Comparison of ENCODE assay signal across 21 cellular contexts in the genomic region with DNA sequence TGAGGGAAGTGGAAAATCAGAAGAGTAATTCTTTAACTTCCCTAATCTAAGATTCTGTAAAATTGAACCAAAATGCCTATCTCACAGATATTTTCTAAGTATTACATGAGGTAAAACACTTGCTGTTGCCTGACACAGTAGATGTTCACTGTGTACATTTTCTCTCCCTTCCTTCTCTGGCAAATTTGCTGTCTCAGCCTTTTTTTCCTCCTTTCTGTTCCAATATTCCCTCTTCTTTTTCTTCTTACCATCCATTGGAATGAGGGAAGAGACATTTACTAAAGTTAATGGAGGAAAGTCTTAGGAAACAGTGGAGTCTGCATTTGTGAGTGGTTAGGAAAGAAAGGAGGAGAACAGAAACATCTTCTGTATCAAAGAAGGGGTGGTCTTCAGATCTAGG.
DNase-seq lines count a peak whose midpoint lies in the region; ATAC-seq, FAIRE-seq and TF ChIP-seq lines count a peak whose summit lies in the region.
"Had no signal": no experiment of that assay in that cellular context is flagged by ENCODE, and none has a peak within 500 bp of the region (broad histone marks: within the 10 kb centered on the region; RNA-seq: fewer than 3 reads in every experiment).

No MANE protein-coding gene starts in this region.

- H2AFZ ChIP-seq in HepG2 (ENCODE audit: low read length) (no peak overlapping the region), IMR-90 (replicated peaks; ENCODE audit: low read length, poor library complexity) (no peak overlapping the region), K562 (ENCODE audit: low read depth, low read length) (no peak overlapping the region)

- H4K20me1 ChIP-seq in HepG2 (ENCODE audit: insufficient read depth, low read length) (no peaks in the 10 kb centered on the region), BLaER1 (no peaks in the 10 kb centered on the region), IMR-90 (ENCODE audit: insufficient read depth, low read length) (no peaks in the 10 kb centered on the region), K562 (replicated peaks; ENCODE audit: control insufficient read depth, insufficient read depth, low read length) (no peaks in the 10 kb centered on the region)

- BruUV-seq in HepG2 (replicated peaks; lab: Mats Ljungman, UMichigan) = no TSS peak
- no TSS peak for BruUV-seq in IMR-90 (replicated peaks; lab: Mats Ljungman, UMichigan)
- no TSS peak for BruUV-seq in K562 (replicated peaks; lab: Mats Ljungman, UMichigan)

- no peak overlapping the region for H3K56ac ChIP-seq in IMR-90 (ENCODE audit: extremely low read depth, insufficient read depth, low read length)

- CTCF ChIA-PET in HepG2 (lab: Yijun Ruan, JAX; ENCODE audit: low intra/inter-chr PET ratio, low total read pairs) (no interaction called here), IMR-90 (lab: Yijun Ruan, JAX) (no interaction called here), K562 (lab: Yijun Ruan, JAX; ENCODE audit: low intra/inter-chr PET ratio) (no interaction called here)

- no peak overlapping the region for H4K8ac ChIP-seq in IMR-90 (ENCODE audit: low read depth in 2 of 2, low read length in 2 of 2)

- H4K5ac ChIP-seq in IMR-90 (ENCODE audit: low read depth, low read length) = no peak overlapping the region

- TF ChIP-seq CTCF in HepG2 (CRISPR knock-in tag; IDR thresholded peaks at IDR 0.05) (no peak), right lobe of liver (IDR thresholded peaks at IDR 0.05) (no peak), IMR-90 (conservative IDR thresholded peaks at IDR 0.05; ENCODE audit: low read depth, low read length) (no peak), K562 (IDR thresholded peaks at IDR 0.05 in 2 of 3, conservative IDR thresholded peaks at IDR 0.05 in 1 of 3; ENCODE audit: insufficient read depth in 2 of 3, low read depth in 1 of 3, low read length in 3 of 3) (no peak), pancreas (IDR thresholded peaks at IDR 0.05) (no peak), lower lobe of right lung (IDR thresholded peaks at IDR 0.05) (no peak)

- H3K9me1 ChIP-seq in IMR-90 (ENCODE audit: insufficient read depth, low read length) (no peaks in the 10 kb centered on the region), K562 (ENCODE audit: control insufficient read depth, insufficient read depth, low read length) (no peaks in the 10 kb centered on the region)

- no peak overlapping the region for H2BK5ac ChIP-seq in IMR-90 (ENCODE audit: low read depth, low read length, poor library complexity, severe bottlenecking)

- H3K4me1 ChIP-seq in HepG2 (ENCODE audit: insufficient read depth, low read length) (no peaks in the 10 kb centered on the region), right lobe of liver (no peaks in the 10 kb centered on the region), BLaER1 (peaks cover 17% of the 10 kb centered on the region), IMR-90 (ENCODE audit: control insufficient read depth, insufficient read depth, low read length) (no peaks in the 10 kb centered on the region), K562 (replicated peaks in 1 of 2; ENCODE audit: control insufficient read depth in 2 of 2, insufficient read depth in 2 of 2, low read length in 2 of 2) (no peaks in the 10 kb centered on the region), pancreas (no peaks in the 10 kb centered on the region), lower lobe of right lung (no peaks in the 10 kb centered on the region)
- H3K4me1 ChIP-seq: Caco-2 had no signal

- ATAC-seq in HepG2 (no peak), right lobe of liver (no peak), IMR-90 (ENCODE audit: low read depth) (no peak), K562 (no peak), pancreas (no peak), lower lobe of right lung (no peak)
- ATAC-seq: CD8-positive, alpha-beta T cell had no signal

- H3K79me1 ChIP-seq in IMR-90 (ENCODE audit: low read depth in 1 of 2, low read length in 2 of 2) = no peaks in the 10 kb centered on the region

- H2AK9ac ChIP-seq in IMR-90 (replicated peaks; ENCODE audit: low read depth, low read length, poor library complexity) = no peak overlapping the region

- H3K9ac ChIP-seq in HepG2 (ENCODE audit: insufficient read depth, low read depth, low read length) (no peak overlapping the region), BLaER1 (no peak overlapping the region), IMR-90 (ENCODE audit: low read depth, low read length) (no peak overlapping the region), K562 (ENCODE audit: insufficient read depth in 1 of 2, low read depth in 2 of 2, low read length in 2 of 2) (no peak overlapping the region)

- in situ Hi-C loops in HepG2 (cut with HindIII; ENCODE audit: extremely low pct_ligation_motif_present, low pct_unique_long_range_greater_than_20kb) = no loop called here
- in situ Hi-C loops in IMR-90 (cut with MboI; ENCODE audit: low sequenced_read_pairs) = no loop called here
- in situ Hi-C loops in K562 (cut with MboI) = no loop called here

- no peaks in the 10 kb centered on the region for H3K79me2 ChIP-seq in HepG2 (ENCODE audit: insufficient read depth, low read length)
- no peaks in the 10 kb centered on the region for H3K79me2 ChIP-seq in K562 (ENCODE audit: control insufficient read depth, insufficient read depth, low read length)

- H3K9me3 ChIP-seq in HepG2 (ENCODE audit: low read length) (no peaks in the 10 kb centered on the region), right lobe of liver (no peaks in the 10 kb centered on the region), BLaER1 (no peaks in the 10 kb centered on the region), IMR-90 (ENCODE audit: control insufficient read depth, insufficient read depth, low read length) (peaks cover 2% of the 10 kb centered on the region; the same call in 1 of the 2 replicates), K562 (replicated peaks; ENCODE audit: control insufficient read depth, insufficient read depth, low read depth, low read length) (no peaks in the 10 kb centered on the region), pancreas (no peaks in the 10 kb centered on the region), lower lobe of right lung (no peaks in the 10 kb centered on the region)
- H3K9me3 ChIP-seq: Caco-2 had no signal

- TF ChIP-seq POLR2A in HepG2 (IDR thresholded peaks at IDR 0.05; ENCODE audit: insufficient read depth in 1 of 2, low read depth in 2 of 2, low read length in 2 of 2) (no peak), right lobe of liver (IDR thresholded peaks at IDR 0.05) (no peak), IMR-90 (IDR thresholded peaks at IDR 0.05; ENCODE audit: low read depth, low read length) (no peak), K562 (conservative IDR thresholded peaks at IDR 0.05) (no peak)

- H3K4ac ChIP-seq in IMR-90 (ENCODE audit: low read depth, low read length) = no peak overlapping the region

- intact Hi-C loops in HepG2 (cut with micrococcal nuclease; ENCODE audit: unreplicated experiment) (no loop called here), right lobe of liver (cut with DNase I) (no loop called here), IMR-90 (cut with micrococcal nuclease) (no loop called here), K562 (cut with micrococcal nuclease) (no loop called here), pancreas (cut with DNase I) (no loop called here), lower lobe of right lung (cut with DNase I) (no loop called here)

- H3K4me2 ChIP-seq in HepG2 (ENCODE audit: low read depth, low read length) (no peak overlapping the region), BLaER1 (peak overlapping the region; percentile 53), IMR-90 (ENCODE audit: low read depth, low read length) (no peak overlapping the region), K562 (ENCODE audit: insufficient read depth, low read length) (no peak overlapping the region)

- POLR2A ChIA-PET in HepG2 (lab: Yijun Ruan, JAX) (no interaction called here), IMR-90 (lab: Charles Lee; ENCODE audit: unreplicated experiment) (no interaction called here), K562 (lab: Yijun Ruan, JAX) (no interaction called here)

- no peak overlapping the region for H2BK20ac ChIP-seq in IMR-90 (ENCODE audit: low read depth, low read length)

- no peak overlapping the region for H3K14ac ChIP-seq in IMR-90 (replicated peaks; ENCODE audit: low read depth, low read length)

- H3K27ac ChIP-seq in HepG2 (ENCODE audit: extremely low read length, insufficient read depth, low read length) = no peak overlapping the region
- H3K27ac ChIP-seq in right lobe of liver = no peak overlapping the region
- no peak overlapping the region; the same call in 1 of the 2 replicates for H3K27ac ChIP-seq in BLaER1
- no peak overlapping the region for H3K27ac ChIP-seq in IMR-90 (ENCODE audit: insufficient read depth, low read length)
- no peak overlapping the region for H3K27ac ChIP-seq in K562 (ENCODE audit: extremely low read depth, low read depth, low read length)
- no peak overlapping the region for H3K27ac ChIP-seq in pancreas
- no peak overlapping the region for H3K27ac ChIP-seq in lower lobe of right lung
- H3K27ac ChIP-seq: C4-2B had no signal

- no peak overlapping the region for H4K91ac ChIP-seq in IMR-90 (ENCODE audit: insufficient read depth, low read depth, low read length)

- no peak overlapping the region for H3K18ac ChIP-seq in IMR-90 (ENCODE audit: low read depth, low read length)

- TF ChIP-seq EP300 in HepG2 (IDR thresholded peaks at IDR 0.05; ENCODE audit: low read depth in 2 of 2, low read length in 2 of 2) = no peak
- TF ChIP-seq EP300 in HepG2 (CRISPR knock-in tag; IDR thresholded peaks at IDR 0.05; ENCODE audit: borderline replicate concordance) = no peak
- no peak for TF ChIP-seq EP300 in K562 (IDR thresholded peaks at IDR 0.05; ENCODE audit: low read length)

- H3K23ac ChIP-seq in IMR-90 (ENCODE audit: low read depth, low read length) = no peak overlapping the region

- dilution Hi-C loops in IMR-90 (cut with HindIII; ENCODE audit: low sequenced_read_pairs, unreplicated experiment) = no loop called here

- no peak overlapping the region for H2BK15ac ChIP-seq in IMR-90 (ENCODE audit: low read depth, low read length)

- no peak for FAIRE-seq in HepG2 (lab: Jason Lieb, UNC)
- FAIRE-seq in K562 (lab: Jason Lieb, UNC) = no peak
- no peak for FAIRE-seq in pancreas (lab: Jason Lieb, UNC)
- FAIRE-seq: A204.1, G401.6, GM12891, GM19239 had no signal

- no peak overlapping the region for H2BK120ac ChIP-seq in IMR-90 (ENCODE audit: low read depth, low read length)

- DNase-seq in HepG2 (ENCODE audit: low spot score) (no peak), right lobe of liver (no peak), IMR-90 (no peak), K562 (ENCODE audit: extremely low read depth in 1 of 4, low spot score in 3 of 4) (no peak), pancreas (no peak), lower lobe of right lung (no peak)
- no peak for DNase-seq in activated naive CD4-positive, alpha-beta T cell (lab: John Stamatoyannopoulos, UW)
- DNase-seq: 8988T; AML-193; Caco-2; Calu3; CD4-positive, alpha-beta T cell; CD8-positive, alpha-beta T cell; DMS79 treated with DMSO at 0.1 percent for 48 hours; GF-D8 had no signal

- H3K4me3 ChIP-seq in HepG2 (replicated peaks in 1 of 3; ENCODE audit: insufficient read depth in 1 of 3, low read depth in 2 of 3, low read length in 3 of 3) (no peak overlapping the region), right lobe of liver (no peak overlapping the region), BLaER1 (no peak overlapping the region), IMR-90 (ENCODE audit: insufficient read depth, low read depth, low read length) (no peak overlapping the region), K562 (no peak overlapping the region), pancreas (no peak overlapping the region), lower lobe of right lung (no peak overlapping the region)

- H3K36me3 ChIP-seq in HepG2 (replicated peaks in 1 of 2; ENCODE audit: control insufficient read depth in 1 of 2, insufficient read depth in 2 of 2, low read length in 2 of 2) = no peaks in the 10 kb centered on the region
- no peaks in the 10 kb centered on the region for H3K36me3 ChIP-seq in right lobe of liver
- no peaks in the 10 kb centered on the region for H3K36me3 ChIP-seq in BLaER1
- no peaks in the 10 kb centered on the region for H3K36me3 ChIP-seq in IMR-90 (ENCODE audit: control insufficient read depth, insufficient read depth, low read length)
- no peaks in the 10 kb centered on the region for H3K36me3 ChIP-seq in K562 (ENCODE audit: control insufficient read depth, insufficient read depth, low read length)
- no peaks in the 10 kb centered on the region for H3K36me3 ChIP-seq in pancreas
- H3K36me3 ChIP-seq in lower lobe of right lung = no peaks in the 10 kb centered on the region

- H3K27me3 ChIP-seq in HepG2 (ENCODE audit: control insufficient read depth in 1 of 2, insufficient read depth in 2 of 2, low read length in 2 of 2) = no peaks in the 10 kb centered on the region
- no peaks in the 10 kb centered on the region for H3K27me3 ChIP-seq in right lobe of liver
- no peaks in the 10 kb centered on the region for H3K27me3 ChIP-seq in BLaER1
- no peaks in the 10 kb centered on the region for H3K27me3 ChIP-seq in IMR-90 (ENCODE audit: control insufficient read depth, insufficient read depth, low read length)
- no peaks in the 10 kb centered on the region for H3K27me3 ChIP-seq in K562 (ENCODE audit: control insufficient read depth in 2 of 2, insufficient read depth in 2 of 2, low read length in 2 of 2)
- H3K27me3 ChIP-seq in pancreas = no peaks in the 10 kb centered on the region
- no peaks in the 10 kb centered on the region for H3K27me3 ChIP-seq in lower lobe of right lung (ENCODE audit: low read depth)

- TF ChIP-seq RAD21 in HepG2 (CRISPR knock-in tag; IDR thresholded peaks at IDR 0.05) (no peak), IMR-90 (IDR thresholded peaks at IDR 0.05; ENCODE audit: low read length) (no peak), K562 (CRISPR knock-in tag; conservative IDR thresholded peaks at IDR 0.05 in 1 of 2, IDR thresholded peaks at IDR 0.05 in 1 of 2) (no peak)

- no peak overlapping the region for H2AK5ac ChIP-seq in IMR-90 (ENCODE audit: low read depth, low read length)

Comparison
In these comparisons a context has a peak if more than half of its experiments do, and no peak if none do; other contexts are left out.
1. Of the 241 proteins assayed by ChIP-seq in both HepG2 and K562: peak only in HepG2: none; only in K562: MAFG; in both: MAFF and MAFK; in neither: 238.